ENCODE assay signal across 35 cellular contexts in the genomic region with DNA sequence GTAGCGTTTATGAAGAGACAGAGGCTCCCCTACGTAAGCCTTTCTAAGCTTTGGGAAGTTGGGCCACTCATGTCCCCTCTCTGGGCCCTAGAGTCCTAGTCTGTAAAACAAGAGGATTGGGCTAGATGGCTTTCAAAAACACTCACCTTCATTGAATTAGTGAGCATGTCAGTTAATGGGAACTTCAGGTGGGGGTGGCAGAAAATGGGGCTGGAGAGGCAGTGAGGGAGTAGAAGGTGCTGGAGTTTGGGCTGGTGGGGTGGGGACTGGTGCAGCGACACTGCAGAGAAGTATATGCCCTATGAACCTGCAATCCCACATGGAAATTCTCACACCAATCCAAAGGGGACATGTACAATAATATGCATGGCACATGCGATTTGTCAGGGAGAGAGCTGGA.
"Had no signal": no experiment of that assay in that cellular context is flagged by ENCODE, and none has a peak within 500 bp of the region (broad histone marks: within the 10 kb centered on the region; RNA-seq: fewer than 3 reads in every experiment).

No MANE protein-coding gene starts in this region.

- H3K4me1 Mint-ChIP-seq: activated B cell treated with CpG ODN at 0.5 μM for 24 hours; activated CD4-positive, alpha-beta T cell treated with anti-CD3 and anti-CD28 coated beads, Interleukin-2, amount 10 ng/mL, durations not matched to agents 24 days and 14 days; activated naive CD8-positive, alpha-beta T cell treated with anti-CD3 and anti-CD28 coated beads for 36 hours; activated T-helper 17 cell treated with anti-CD3 and anti-CD28 coated beads, Interleukin-2, amount 50 U/mL, for 72 hours had no signal

- H3K9me3 ChIP-seq: adrenal gland, body of pancreas, breast epithelium had no signal

- H3K36me3 ChIP-seq: adrenal gland, brain microvascular endothelial cell, breast epithelium had no signal

- H3K27me3 ChIP-seq: adrenal gland, body of pancreas, brain microvascular endothelial cell, breast epithelium had no signal

- H3K27ac ChIP-seq: adrenal gland, body of pancreas, brain microvascular endothelial cell, breast epithelium, VCaP had no signal

- H3K4me1 ChIP-seq: adrenal gland, body of pancreas, breast epithelium had no signal

- H3K4me3 ChIP-seq: adrenal gland, body of pancreas, breast epithelium had no signal

- DNase-seq: activated B cell treated with CpG ODN at 0.5 μM for 24 hours; activated CD4-positive, alpha-beta memory T cell treated with anti-CD3 and anti-CD28 coated beads for 36 hours; activated CD4-positive, alpha-beta T cell treated with anti-CD3 and anti-CD28 coated beads for 4 hours; activated CD4-positive, alpha-beta T cell treated with anti-CD3 and anti-CD28 coated beads, Interleukin-2, amount 10 ng/mL, durations not matched to agents 24 days and 14 days; activated CD4-positive, alpha-beta T cell treated with anti-CD3 and anti-CD28 coated beads, Interleukin-2, amount 50 U/mL, for 1 hour; activated CD4-positive, alpha-beta T cell treated with anti-CD3 and anti-CD28 coated beads, Interleukin-2, amount 50 U/mL, for 4 hours; activated CD4-positive, CD25-positive, alpha-beta regulatory T cell treated with anti-CD3 and anti-CD28 coated beads, Interleukin-2, amount 50 U/mL, for 72 hours; activated CD8-positive, alpha-beta memory T cell treated with anti-CD3 and anti-CD28 coated beads, Interleukin-2, amount 50 U/mL, for 4 hours; activated CD8-positive, alpha-beta T cell treated with anti-CD3 and anti-CD28 coated beads for 36 hours; activated effector memory CD4-positive, alpha-beta T cell treated with anti-CD3 and anti-CD28 coated beads, Interleukin-2, amount 50 U/mL, for 16 hours; activated gamma-delta T cell treated with Interleukin-2 at 50 U/mL for 16 hours; activated naive CD4-positive, alpha-beta T cell; activated naive CD4-positive, alpha-beta T cell treated with anti-CD3 and anti-CD28 coated beads for 36 hours; activated naive CD4-positive, alpha-beta T cell treated with anti-CD3 and anti-CD28 coated beads, Interleukin-2, amount 50 U/mL, for 16 hours; activated naive CD8-positive, alpha-beta T cell treated with anti-CD3 and anti-CD28 coated beads for 36 hours; activated T-cell treated with anti-CD3 and anti-CD28 coated beads for 4 hours; activated T-cell treated with anti-CD3 and anti-CD28 coated beads, Interleukin-2, amount 50 U/mL, for 1 hour; activated T-cell treated with anti-CD3 and anti-CD28 coated beads, Interleukin-2, amount 50 U/mL, for 4 hours; activated T-cell treated with anti-CD3 and anti-CD28 coated beads, Interleukin-2, amount 50 U/mL, for 72 hours; adrenal gland; amniotic stem cell; aorta; body of pancreas; brain microvascular endothelial cell; central memory CD4-positive, alpha-beta T cell; T-helper 1 cell; T-helper 2 cell; T-helper 9 cell had no signal

- H3K36me3 Mint-ChIP-seq: activated CD4-positive, alpha-beta memory T cell treated with anti-CD3 and anti-CD28 coated beads for 36 hours; activated naive CD4-positive, alpha-beta T cell treated with anti-CD3 and anti-CD28 coated beads, Interleukin-2, amount 50 U/mL, for 72 hours; activated naive CD8-positive, alpha-beta T cell treated with anti-CD3 and anti-CD28 coated beads for 36 hours had no signal

- ATAC-seq: activated CD8-positive, alpha-beta T cell treated with anti-CD3 and anti-CD28 coated beads for 36 hours; activated naive CD4-positive, alpha-beta T cell treated with anti-CD3 and anti-CD28 coated beads, Interleukin-2, amount 50 U/mL, for 72 hours; activated T-cell treated with anti-CD3 and anti-CD28 coated beads, Interleukin-2, amount 50 U/mL, for 4 hours; activated T-cell treated with anti-CD3 and anti-CD28 coated beads, Interleukin-2, amount 50 U/mL, for 72 hours; activated T-helper 17 cell treated with anti-CD3 and anti-CD28 coated beads, Interleukin-2, amount 50 U/mL, for 72 hours; body of pancreas had no signal

- H3K4me3 Mint-ChIP-seq: activated B cell treated with CpG ODN at 0.5 μM for 24 hours; activated CD4-positive, alpha-beta memory T cell treated with anti-CD3 and anti-CD28 coated beads for 36 hours; activated CD4-positive, alpha-beta T cell treated with anti-CD3 and anti-CD28 coated beads, Interleukin-2, amount 10 ng/mL, durations not matched to agents 24 days and 14 days; activated CD8-positive, alpha-beta T cell treated with anti-CD3 and anti-CD28 coated beads for 36 hours; activated naive CD4-positive, alpha-beta T cell treated with anti-CD3 and anti-CD28 coated beads for 36 hours; activated naive CD8-positive, alpha-beta T cell treated with anti-CD3 and anti-CD28 coated beads for 36 hours; activated T-cell treated with anti-CD3 and anti-CD28 coated beads, Interleukin-2, amount 50 U/mL, for 4 hours; activated T-cell treated with anti-CD3 and anti-CD28 coated beads, Interleukin-2, amount 50 U/mL, for 72 hours; activated T-helper 1 cell treated with anti-CD3 and anti-CD28 coated beads, Interleukin-12 subunit alpha, Interleukin-12 subunit beta, Interleukin-2, Interleukin-4 antibody, amounts not matched to agents 30 ng/mL and 10 ng/mL and 1 ng/mL, durations not matched to agents 14 hours and 24 hours and 36 hours; activated T-helper 17 cell treated with anti-CD3 and anti-CD28 coated beads, Interleukin-2, amount 50 U/mL, for 72 hours; T-helper 1 cell treated with Interleukin-12 subunit alpha and Interleukin-12 subunit beta and Interleukin-4 antibody, amounts not matched to agents 30 μg/mL and 1 μg/mL, for 36 hours; T-helper 2 cell treated with Interferon-gamma antibody and Interleukin-4, amounts not matched to agents 5 μg/mL and 100 μg/mL, for 36 hours had no signal

- H3K27me3 Mint-ChIP-seq: activated CD4-positive, alpha-beta T cell treated with anti-CD3 and anti-CD28 coated beads, Interleukin-2, amount 10 ng/mL, durations not matched to agents 24 days and 14 days had no signal

- H3K9me3 Mint-ChIP-seq: activated CD4-positive, alpha-beta memory T cell treated with anti-CD3 and anti-CD28 coated beads for 36 hours; activated CD4-positive, alpha-beta T cell treated with anti-CD3 and anti-CD28 coated beads, Interleukin-2, amount 10 ng/mL, durations not matched to agents 24 days and 14 days; activated naive CD4-positive, alpha-beta T cell treated with anti-CD3 and anti-CD28 coated beads for 36 hours; activated naive CD8-positive, alpha-beta T cell treated with anti-CD3 and anti-CD28 coated beads for 36 hours; activated T-cell treated with anti-CD3 and anti-CD28 coated beads, Interleukin-2, amount 50 U/mL, for 4 hours; activated T-helper 1 cell treated with anti-CD3 and anti-CD28 coated beads, Interleukin-12 subunit alpha, Interleukin-12 subunit beta, Interleukin-2, Interleukin-4 antibody, amounts not matched to agents 30 ng/mL and 10 ng/mL and 1 ng/mL, durations not matched to agents 14 hours and 24 hours and 36 hours; activated T-helper 17 cell treated with anti-CD3 and anti-CD28 coated beads, Interleukin-2, amount 50 U/mL, for 72 hours; T-helper 1 cell treated with Interleukin-12 subunit alpha and Interleukin-12 subunit beta and Interleukin-4 antibody, amounts not matched to agents 30 μg/mL and 1 μg/mL, for 36 hours; T-helper 2 cell treated with Interferon-gamma antibody and Interleukin-4, amounts not matched to agents 5 μg/mL and 100 μg/mL, for 36 hours had no signal

- H3K27ac Mint-ChIP-seq: activated B cell treated with CpG ODN at 0.5 μM for 24 hours; activated CD4-positive, alpha-beta memory T cell treated with anti-CD3 and anti-CD28 coated beads for 36 hours; activated CD4-positive, alpha-beta T cell treated with anti-CD3 and anti-CD28 coated beads, Interleukin-2, amount 10 ng/mL, durations not matched to agents 24 days and 14 days; activated CD8-positive, alpha-beta T cell treated with anti-CD3 and anti-CD28 coated beads for 36 hours; activated naive CD4-positive, alpha-beta T cell treated with anti-CD3 and anti-CD28 coated beads for 36 hours; activated naive CD4-positive, alpha-beta T cell treated with anti-CD3 and anti-CD28 coated beads, Interleukin-2, amount 50 U/mL, for 72 hours; activated naive CD8-positive, alpha-beta T cell treated with anti-CD3 and anti-CD28 coated beads for 36 hours; activated T-cell treated with anti-CD3 and anti-CD28 coated beads, Interleukin-2, amount 50 U/mL, for 72 hours; activated T-helper 1 cell treated with anti-CD3 and anti-CD28 coated beads, Interleukin-12 subunit alpha, Interleukin-12 subunit beta, Interleukin-2, Interleukin-4 antibody, amounts not matched to agents 30 ng/mL and 10 ng/mL and 1 ng/mL, durations not matched to agents 14 hours and 24 hours and 36 hours; activated T-helper 17 cell treated with anti-CD3 and anti-CD28 coated beads, Interleukin-2, amount 50 U/mL, for 72 hours; T-helper 1 cell treated with Interleukin-12 subunit alpha and Interleukin-12 subunit beta and Interleukin-4 antibody, amounts not matched to agents 30 μg/mL and 1 μg/mL, for 36 hours; T-helper 2 cell treated with Interferon-gamma antibody and Interleukin-4, amounts not matched to agents 5 μg/mL and 100 μg/mL, for 36 hours had no signal
